ENCODE assay signal across 14 cellular contexts in the genomic region with DNA sequence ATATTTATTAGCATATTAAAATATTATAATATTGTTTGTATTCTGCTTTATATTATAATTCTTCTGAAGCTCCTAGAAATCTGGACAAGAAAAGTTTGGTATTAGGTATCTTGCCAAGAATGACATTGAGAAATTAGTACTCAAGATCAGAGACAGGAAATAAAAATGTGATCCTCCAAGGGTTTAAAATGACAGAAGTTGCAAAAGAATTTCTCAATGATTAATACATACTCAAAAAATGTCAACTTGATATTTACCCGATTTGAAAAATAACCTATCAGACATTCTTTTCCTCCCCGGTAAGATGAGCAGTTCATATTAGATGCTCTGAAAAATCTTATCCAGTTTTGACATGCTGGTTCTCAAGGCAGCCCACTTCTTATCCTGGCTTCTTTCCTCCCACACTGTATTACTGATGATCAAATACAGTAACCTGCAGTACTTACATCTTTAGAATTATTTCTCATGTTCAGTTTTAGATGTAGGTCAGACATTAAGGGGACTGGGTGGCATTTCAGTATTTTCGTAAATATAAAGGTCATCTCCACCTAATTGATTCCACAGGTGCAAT. TPM values are rescaled to one million over a fixed set of nuclear protein-coding genes. Genes with fewer than 3 reads are reported as not detected.
"Had no signal": no experiment of that assay in that cellular context is flagged by ENCODE, and none has a peak within 500 bp of the region (broad histone marks: within the 10 kb centered on the region; RNA-seq: fewer than 3 reads in every experiment).

No MANE protein-coding gene starts in this region.

- H3K4me1 ChIP-seq: parathyroid adenoma had no signal

- DNase-seq: activated CD4-positive, alpha-beta T cell treated with anti-CD3 and anti-CD28 coated beads, Interleukin-2, amount 10 ng/mL, durations not matched to agents 7 days and 5 days; activated CD4-positive, CD25-positive, alpha-beta regulatory T cell; activated naive CD4-positive, alpha-beta T cell treated with anti-CD3 and anti-CD28 coated beads, Interleukin-2, amount 10 ng/mL, durations not matched to agents 7 days and 5 days; endodermal cell; erythroblast; immature natural killer cell; retina had no signal

- H3K4me3 Mint-ChIP-seq: activated CD4-positive, alpha-beta T cell treated with anti-CD3 and anti-CD28 coated beads, Interleukin-2, amount 10 ng/mL, durations not matched to agents 7 days and 5 days; activated naive CD4-positive, alpha-beta T cell treated with anti-CD3 and anti-CD28 coated beads, Interleukin-2, amount 10 ng/mL, durations not matched to agents 7 days and 5 days; endodermal cell; immature natural killer cell; neural progenitor cell; stimulated activated effector memory CD8-positive, alpha-beta T cell treated with anti-CD3 and anti-CD28 coated beads, Interleukin-12 subunit alpha, Interleukin-12 subunit beta, amount 100 ng/mL, for 72 hours had no signal

- H3K27ac Mint-ChIP-seq: activated CD4-positive, alpha-beta T cell treated with anti-CD3 and anti-CD28 coated beads, Interleukin-2, amount 10 ng/mL, durations not matched to agents 7 days and 5 days; activated naive CD4-positive, alpha-beta T cell treated with anti-CD3 and anti-CD28 coated beads, Interleukin-2, amount 10 ng/mL, durations not matched to agents 7 days and 5 days; activated T-helper 2 cell treated with anti-CD3 and anti-CD28 coated beads, Interferon-gamma antibody, Interleukin-2, Interleukin-4, amounts not matched to agents 10 μg/mL and 5 μg/mL and 100 μg/mL, durations not matched to agents 14 hours and 24 hours and 36 hours; endodermal cell; immature natural killer cell; neural progenitor cell; stimulated activated effector memory CD8-positive, alpha-beta T cell treated with anti-CD3 and anti-CD28 coated beads, Interleukin-12 subunit alpha, Interleukin-12 subunit beta, amount 100 ng/mL, for 72 hours had no signal

- H3K27me3 ChIP-seq: neural progenitor cell, tibial nerve had no signal

- H3K27ac ChIP-seq: neural progenitor cell, parathyroid adenoma had no signal

- H3K4me3 ChIP-seq: neural progenitor cell, smooth muscle cell, tibial nerve had no signal

- ATAC-seq: stimulated activated effector memory CD8-positive, alpha-beta T cell treated with anti-CD3 and anti-CD28 coated beads, Interleukin-12 subunit alpha, Interleukin-12 subunit beta, amount 100 ng/mL, for 72 hours had no signal

- H3K9me3 ChIP-seq: tibial nerve had no signal

- H3K4me1 Mint-ChIP-seq: immature natural killer cell; stimulated activated effector memory CD8-positive, alpha-beta T cell treated with anti-CD3 and anti-CD28 coated beads, Interleukin-12 subunit alpha, Interleukin-12 subunit beta, amount 100 ng/mL, for 72 hours had no signal

- H3K36me3 ChIP-seq: neural progenitor cell, tibial nerve had no signal

- H3K9me3 Mint-ChIP-seq: activated naive CD4-positive, alpha-beta T cell treated with anti-CD3 and anti-CD28 coated beads, Interleukin-2, amount 10 ng/mL, durations not matched to agents 7 days and 5 days; activated T-helper 2 cell treated with anti-CD3 and anti-CD28 coated beads, Interferon-gamma antibody, Interleukin-2, Interleukin-4, amounts not matched to agents 10 μg/mL and 5 μg/mL and 100 μg/mL, durations not matched to agents 14 hours and 24 hours and 36 hours; endodermal cell; immature natural killer cell; neural progenitor cell; stimulated activated effector memory CD8-positive, alpha-beta T cell treated with anti-CD3 and anti-CD28 coated beads, Interleukin-12 subunit alpha, Interleukin-12 subunit beta, amount 100 ng/mL, for 72 hours had no signal

- H3K36me3 Mint-ChIP-seq: activated naive CD4-positive, alpha-beta T cell treated with anti-CD3 and anti-CD28 coated beads, Interleukin-2, amount 10 ng/mL, durations not matched to agents 7 days and 5 days; immature natural killer cell; stimulated activated effector memory CD8-positive, alpha-beta T cell treated with anti-CD3 and anti-CD28 coated beads, Interleukin-12 subunit alpha, Interleukin-12 subunit beta, amount 100 ng/mL, for 72 hours had no signal

RNA-seq across cellular contexts. Expression of gene CACHD1, which starts 55.3 kb away (rescaled TPM):
- total RNA-seq: myocyte had no signal
- polyA plus RNA-seq: immature natural killer cell had no signal
